ENCODE assay signal across 19 cellular contexts in the genomic region with DNA sequence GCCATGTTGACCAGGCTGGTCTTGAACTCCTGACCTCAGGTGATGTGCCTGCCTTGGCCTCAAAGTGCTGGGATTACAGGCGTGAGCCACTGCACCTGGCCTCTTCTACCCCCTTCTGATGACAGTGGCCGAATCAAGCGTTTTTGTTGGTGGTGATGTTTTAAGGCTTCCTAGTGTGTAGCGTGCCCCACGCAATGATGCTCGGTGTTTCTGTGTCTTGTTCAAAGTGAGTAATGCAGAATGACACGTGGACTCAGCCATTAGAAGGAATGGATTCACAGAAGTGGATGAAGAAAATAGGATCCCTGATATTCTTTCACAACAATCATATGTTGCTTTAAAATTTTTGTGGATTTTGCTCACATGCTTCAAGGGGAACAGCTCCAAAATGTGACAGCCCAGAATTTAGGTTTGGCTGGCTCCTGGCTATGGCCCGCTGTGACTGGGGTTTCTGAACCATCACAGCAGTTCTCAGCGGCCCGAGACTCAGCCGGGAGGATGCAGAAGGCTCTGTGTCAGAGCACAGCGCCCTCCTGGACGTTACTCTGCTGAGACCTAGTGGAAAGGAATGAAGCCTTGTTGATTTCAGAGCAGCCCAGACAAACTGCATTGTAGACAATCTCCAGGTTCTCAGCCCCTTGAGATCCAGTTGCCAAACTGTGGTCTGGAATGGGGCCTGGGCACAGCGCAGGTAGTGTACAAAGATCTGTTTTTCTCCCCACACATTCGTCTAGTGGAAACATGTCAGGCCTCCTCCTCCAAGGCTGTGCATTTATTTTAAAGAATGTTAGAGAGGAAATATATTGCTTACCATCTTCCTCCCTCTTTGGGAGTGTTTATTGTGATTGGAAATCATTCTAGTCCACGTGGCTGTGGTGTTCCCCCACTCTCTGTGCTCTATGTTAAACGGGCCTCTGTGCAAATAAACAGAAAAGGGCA. TPM values are rescaled to one million over a fixed set of nuclear protein-coding genes. Genes with fewer than 3 reads are reported as not detected.
DNase-seq lines count a peak whose midpoint lies in the region; ATAC-seq, FAIRE-seq and TF ChIP-seq lines count a peak whose summit lies in the region.
"Had no signal": no experiment of that assay in that cellular context is flagged by ENCODE, and none has a peak within 500 bp of the region (broad histone marks: within the 10 kb centered on the region; RNA-seq: fewer than 3 reads in every experiment).

No MANE protein-coding gene starts in this region.

- H3K27ac ChIP-seq in SK-N-SH (ENCODE audit: low read depth in 2 of 2, low read length in 1 of 2) (no peak overlapping the region), keratinocyte (ENCODE audit: control insufficient read depth, insufficient read depth, low read length) (no peak overlapping the region), thyroid gland (peak overlapping the region in 2 of 3 donors; percentile 32 to 62)
- H3K27ac ChIP-seq: Peyer's patch had no signal

- no peak for TF ChIP-seq CTCF in SK-N-SH (IDR thresholded peaks at IDR 0.05)
- TF ChIP-seq CTCF in brain (conservative IDR thresholded peaks at IDR 0.05): no peak
- peak in 1 of 3 experiments; percentile 7 for TF ChIP-seq CTCF in keratinocyte (optimal IDR thresholded peaks at IDR 0.05 in 1 of 3, IDR thresholded peaks at IDR 0.05 in 1 of 3, conservative IDR thresholded peaks at IDR 0.05 in 1 of 3; ENCODE audit: extremely low read depth in 1 of 3, insufficient read depth in 2 of 3, low read length in 3 of 3)
- TF ChIP-seq CTCF in thyroid gland (IDR thresholded peaks at IDR 0.05): peak in 1 of 6 experiments; percentile 9

- no peaks in the 10 kb centered on the region for H3K27me3 Mint-ChIP-seq in brain
- H3K27me3 Mint-ChIP-seq: activated naive CD4-positive, alpha-beta T cell treated with anti-CD3 and anti-CD28 coated beads, Interleukin-2, amount 10 ng/mL, durations not matched to agents 7 days and 5 days had no signal

- no peaks in the 10 kb centered on the region for H3K36me3 Mint-ChIP-seq in brain
- H3K36me3 Mint-ChIP-seq: activated naive CD4-positive, alpha-beta T cell treated with anti-CD3 and anti-CD28 coated beads, Interleukin-2, amount 10 ng/mL, durations not matched to agents 7 days and 5 days; stimulated activated effector memory CD8-positive, alpha-beta T cell treated with anti-CD3 and anti-CD28 coated beads, Interleukin-12 subunit alpha, Interleukin-12 subunit beta, amount 100 ng/mL, for 72 hours had no signal

- H3K4me3 ChIP-seq in SK-N-SH (ENCODE audit: low read depth in 2 of 2, low read length in 1 of 2): no peak overlapping the region
- H3K4me3 ChIP-seq in keratinocyte (ENCODE audit: control insufficient read depth in 2 of 3, extremely low read depth in 1 of 3, insufficient read depth in 2 of 3, low read depth in 1 of 3, low read length in 3 of 3): no peak overlapping the region
- H3K4me3 ChIP-seq in thyroid gland (replicated peaks in 1 of 3): no peak overlapping the region
- H3K4me3 ChIP-seq: Peyer's patch had no signal

- intact Hi-C loops in thyroid gland (cut with DNase I): no loop called here

- ATAC-seq in SK-N-SH treated with all-trans-retinoic acid at 6 μM for 48 hours: peak; percentile 19; the same call in 2 of the 3 replicates
- ATAC-seq: HCT116; stimulated activated effector memory CD8-positive, alpha-beta T cell treated with anti-CD3 and anti-CD28 coated beads, Interleukin-12 subunit alpha, Interleukin-12 subunit beta, amount 100 ng/mL, for 72 hours had no signal

- 81% methylated on average over 16 of the region's 17 CpGs for WGBS in SK-N-SH (ENCODE audit: low lambda C conversion rate)
- WGBS in thyroid gland, 2 donors: 36 to 51% methylated on average over 17 of the region's 17 CpGs

- H3K27me3 ChIP-seq in SK-N-SH (ENCODE audit: insufficient read depth): no peaks in the 10 kb centered on the region
- no peaks in the 10 kb centered on the region for H3K27me3 ChIP-seq in keratinocyte (ENCODE audit: control insufficient read depth, extremely low read depth, insufficient read depth, low read length)
- no peaks in the 10 kb centered on the region for H3K27me3 ChIP-seq in thyroid gland
- H3K27me3 ChIP-seq: Peyer's patch had no signal

- CTCF ChIA-PET in SK-N-SH (lab: Yijun Ruan, JAX): interaction anchor here (0.6 to 1.4 kb wide), 3 partner anchors 10 to 87 kb away, joined by 3 to 4 read pairs (median 3); no protein-coding TSS in a partner anchor

- H3K27ac Mint-ChIP-seq in brain: peak overlapping the region in 4 of 5 experiments; percentile 41 to 83 (median 66)
- H3K27ac Mint-ChIP-seq: activated naive CD4-positive, alpha-beta T cell treated with anti-CD3 and anti-CD28 coated beads, Interleukin-2, amount 10 ng/mL, durations not matched to agents 7 days and 5 days; stimulated activated effector memory CD8-positive, alpha-beta T cell treated with anti-CD3 and anti-CD28 coated beads, Interleukin-12 subunit alpha, Interleukin-12 subunit beta, amount 100 ng/mL, for 72 hours had no signal

- H3K36me3 ChIP-seq in SK-N-SH (replicated peaks in 1 of 2; ENCODE audit: control insufficient read depth in 1 of 2, insufficient read depth in 2 of 2, low read length in 1 of 2) (no peaks in the 10 kb centered on the region), keratinocyte (ENCODE audit: control insufficient read depth in 2 of 2, extremely low read depth in 1 of 2, insufficient read depth in 2 of 2, low read length in 2 of 2) (no peaks in the 10 kb centered on the region), thyroid gland (no peaks in the 10 kb centered on the region)
- H3K36me3 ChIP-seq: Peyer's patch had no signal

- H3K9ac ChIP-seq in SK-N-SH (no peak overlapping the region), keratinocyte (ENCODE audit: control insufficient read depth, extremely low read depth, insufficient read depth, low read length) (no peak overlapping the region)

- no peak overlapping the region for H3K4me3 Mint-ChIP-seq in brain
- H3K4me3 Mint-ChIP-seq: activated naive CD4-positive, alpha-beta T cell treated with anti-CD3 and anti-CD28 coated beads, Interleukin-2, amount 10 ng/mL, durations not matched to agents 7 days and 5 days; stimulated activated effector memory CD8-positive, alpha-beta T cell treated with anti-CD3 and anti-CD28 coated beads, Interleukin-12 subunit alpha, Interleukin-12 subunit beta, amount 100 ng/mL, for 72 hours had no signal

- dilution Hi-C loops in keratinocyte (cut with MboI; ENCODE audit: extremely low pct_ligation_motif_present, low sequenced_read_pairs): loop anchor here (25.0 kb wide), 1 partner anchor 200 kb away; no protein-coding TSS in a partner anchor

- H4K20me1 ChIP-seq in SK-N-SH (ENCODE audit: insufficient read depth): no peaks in the 10 kb centered on the region
- no peaks in the 10 kb centered on the region for H4K20me1 ChIP-seq in keratinocyte (ENCODE audit: control insufficient read depth, extremely low read depth, insufficient read depth, low read length)

- H3K9me2 ChIP-seq in SK-N-SH: no peaks in the 10 kb centered on the region

- no peak for TF ChIP-seq RAD21 in SK-N-SH (IDR thresholded peaks at IDR 0.05; ENCODE audit: low read length)

- peaks cover 12% of the 10 kb centered on the region for H3F3A ChIP-seq in SK-N-SH (replicated peaks; ENCODE audit: insufficient read depth)

- no peak for TF ChIP-seq EP300 in SK-N-SH (IDR thresholded peaks at IDR 0.05; ENCODE audit: borderline replicate concordance in 1 of 2, low read depth in 1 of 2, low read length in 1 of 2)

- H3K4me1 Mint-ChIP-seq in brain: peaks cover 10% of the 10 kb centered on the region

- H3K4me1 ChIP-seq in SK-N-SH (ENCODE audit: control insufficient read depth in 1 of 2, insufficient read depth in 2 of 2, low read depth in 1 of 2, low read length in 1 of 2): peaks cover 8 to 11% of the 10 kb centered on the region in 2 experiments
- H3K4me1 ChIP-seq in keratinocyte (ENCODE audit: control insufficient read depth, extremely low read depth, insufficient read depth, low read length): peaks cover 5% of the 10 kb centered on the region
- peaks cover 13% of the 10 kb centered on the region in 2 donors for H3K4me1 ChIP-seq in thyroid gland
- H3K4me1 ChIP-seq: Peyer's patch had no signal

- H2AFZ ChIP-seq in SK-N-SH (ENCODE audit: low read depth) (no peak overlapping the region), keratinocyte (ENCODE audit: control insufficient read depth, low read length) (peak overlapping the region; percentile 23)

- DNase-seq in SK-N-SH (no peak), keratinocyte (ENCODE audit: low read depth, low spot score) (no peak), thyroid gland (peak; percentile 74 to 85), GM12892 (ENCODE audit: insufficient read length) (no peak)
- no peak for DNase-seq in activated T-cell treated with anti-CD3 and anti-CD28 coated beads, Interleukin-2, amount 50 U/mL, for 1 hour
- no peak for DNase-seq in activated CD4-positive, alpha-beta T cell treated with anti-CD3 and anti-CD28 coated beads for 4 hours
- DNase-seq: activated CD4-positive, CD25-positive, alpha-beta regulatory T cell; activated CD8-positive, alpha-beta memory T cell treated with anti-CD3 and anti-CD28 coated beads, Interleukin-2, amount 50 U/mL, for 48 hours; activated naive CD4-positive, alpha-beta T cell treated with anti-CD3 and anti-CD28 coated beads, Interleukin-2, amount 10 ng/mL, durations not matched to agents 7 days and 5 days; head of caudate nucleus; Kasumi-1; NCI-H187; NCI-H524 treated with DMSO at 0.1 percent for 48 hours; SW 1271 had no signal

- POLR2A ChIA-PET in SK-N-SH (lab: Yijun Ruan, JAX): no interaction called here

- H3K9me3 Mint-ChIP-seq in brain: no peaks in the 10 kb centered on the region
- H3K9me3 Mint-ChIP-seq: activated naive CD4-positive, alpha-beta T cell treated with anti-CD3 and anti-CD28 coated beads, Interleukin-2, amount 10 ng/mL, durations not matched to agents 7 days and 5 days; stimulated activated effector memory CD8-positive, alpha-beta T cell treated with anti-CD3 and anti-CD28 coated beads, Interleukin-12 subunit alpha, Interleukin-12 subunit beta, amount 100 ng/mL, for 72 hours had no signal

- FAIRE-seq in keratinocyte (lab: Jason Lieb, UNC): no peak
- FAIRE-seq in GM12892 (lab: Jason Lieb, UNC): no peak

- TF ChIP-seq POLR2A in thyroid gland (IDR thresholded peaks at IDR 0.05): no peak
- no peak for TF ChIP-seq POLR2A in GM12892 (IDR thresholded peaks at IDR 0.05; ENCODE audit: low read depth, low read length)

- H3K9me1 ChIP-seq in keratinocyte (ENCODE audit: control insufficient read depth, extremely low read depth, insufficient read depth, low read length): no peaks in the 10 kb centered on the region

- H3K4me2 ChIP-seq in SK-N-SH (no peak overlapping the region), keratinocyte (ENCODE audit: control insufficient read depth, extremely low read depth, insufficient read depth, low read depth, low read length) (peak overlapping the region; percentile 10)

- H3K79me2 ChIP-seq in SK-N-SH (ENCODE audit: insufficient read depth) (no peaks in the 10 kb centered on the region), keratinocyte (ENCODE audit: control insufficient read depth, insufficient read depth, low read length) (no peaks in the 10 kb centered on the region)

- H3K9me3 ChIP-seq in SK-N-SH: no peaks in the 10 kb centered on the region
- H3K9me3 ChIP-seq in keratinocyte (ENCODE audit: control insufficient read depth, low read depth, low read length): no peaks in the 10 kb centered on the region
- H3K9me3 ChIP-seq in thyroid gland: no peaks in the 10 kb centered on the region
- H3K9me3 ChIP-seq: Peyer's patch had no signal

RNA-seq across cellular contexts. Expression of gene TIAM2, which starts 57.5 kb away (rescaled TPM):
- polyA plus RNA-seq in SK-N-SH (2012; rRNA removed) (10.2 and 13.6 TPM in 2 replicates), brain (ENCODE audit: insufficient read depth, low read depth, low replicate concordance) (10.6 TPM), keratinocyte (2.3 to 4.0 TPM (median 3.4 TPM) in 3 replicates)
- polyA plus RNA-seq in SK-N-SH (2012; cell fraction: cytosol; rRNA removed): 10.2 and 10.3 TPM in 2 replicates
- 29.0 and 33.0 TPM in 2 replicates for polyA plus RNA-seq in SK-N-SH (2012; cell fraction: nucleus; rRNA removed)
- polyA plus RNA-seq in keratinocyte (2011; ENCODE audit: low read depth): 2.6 TPM
- 2.4 and 3.2 TPM in 2 replicates for polyA plus RNA-seq in keratinocyte (2011; cell fraction: cytosol; rRNA removed)
- polyA plus RNA-seq in keratinocyte (2011; cell fraction: nucleus; rRNA removed): 9.5 and 11.3 TPM in 2 replicates
- 2.9 and 4.9 TPM in 2 replicates for polyA plus RNA-seq in keratinocyte (2012; ENCODE audit: low replicate concordance)
- polyA minus RNA-seq in keratinocyte: 3.2 to 8.2 TPM (median 3.8 TPM) in 3 replicates
- 2.1 TPM for polyA minus RNA-seq in keratinocyte (2011; cell fraction: cytosol; rRNA and poly(A)+ RNA removed)
- 11.4 and 26.2 TPM in 2 replicates for polyA minus RNA-seq in keratinocyte (2011; cell fraction: nucleus; rRNA and poly(A)+ RNA removed)
- 10 to 100 TPM; 11.1 to 26.1 (median 18.5) TPM for total RNA-seq in thyroid gland
- 27.5 TPM for polyA plus RNA-seq in GM12892 (2012; ENCODE audit: missing spikeins)

Comparison
In these comparisons a context has a peak if more than half of its experiments do, and no peak if none do; other contexts are left out.
1. DNase-seq: peak in thyroid gland (2 of 2); none in SK-N-SH (single experiment), keratinocyte (single experiment), activated T-cell treated with anti-CD3 and anti-CD28 coated beads, Interleukin-2, amount 50 U/mL, for 1 hour (single experiment), GM12892 (single experiment) and activated CD4-positive, alpha-beta T cell treated with anti-CD3 and anti-CD28 coated beads for 4 hours (0 of 2).
2. H3K27ac ChIP-seq: peak in thyroid gland (2 of 3); none in SK-N-SH (0 of 2) and keratinocyte (single experiment).